ENCODE assay signal across 1 cellular context in genomic region chr2:63055510-63056308, GRCh38.
TF ChIP-seq lines count a peak whose summit lies in the region.

No MANE protein-coding gene starts in this region.

TF ChIP-seq in HepG2, 621 proteins besides CTCF, POLR2A, EP300 and RAD21 (continued from another document):
- 0 out of 2 replicates have a peak, but pooled peaks have one; percentile 30 for TF ChIP-seq ZBTB33 (CRISPR knock-in tag; IDR thresholded peaks at IDR 0.05)
- TF ChIP-seq RBFOX2 (IDR thresholded peaks at IDR 0.05; ENCODE audit: low read depth, low read length): peak; percentile 68; the same call in 1 of the 2 replicates
- no peak for TF ChIP-seq ZNF841 (CRISPR knock-in tag; IDR thresholded peaks at IDR 0.05; ENCODE audit: borderline replicate concordance)
- no peak for TF ChIP-seq DMTF1 (CRISPR knock-in tag; IDR thresholded peaks at IDR 0.05)
- TF ChIP-seq AGO2 (optimal IDR thresholded peaks at IDR 0.05; ENCODE audit: low read depth, low read length): peak; percentile 60
